ENCODE assay signal across 14 cellular contexts in genomic region chr12:103326190-103326589, GRCh38.
DNase-seq lines count a peak whose midpoint lies in the region; ATAC-seq and TF ChIP-seq lines count a peak whose summit lies in the region.
"Had no signal": no experiment of that assay in that cellular context is flagged by ENCODE, and none has a peak within 500 bp of the region (broad histone marks: within the 10 kb centered on the region; RNA-seq: fewer than 3 reads in every experiment).

No MANE protein-coding gene starts in this region.

- H3K23me2 ChIP-seq in H9 (ENCODE audit: insufficient read length, low read depth, low read length, poor library complexity, severe bottlenecking): no peaks in the 10 kb centered on the region

- H2AK5ac ChIP-seq in H9 (ENCODE audit: insufficient read length, low read length): no peak overlapping the region

- H2BK12ac ChIP-seq in H9 (ENCODE audit: insufficient read length, low read depth, low read length): no peak overlapping the region

- no peak overlapping the region for H4K8ac ChIP-seq in H9 (replicated peaks; ENCODE audit: insufficient read length, low read depth, low read length)

- H3K4ac ChIP-seq in H9 (ENCODE audit: low read depth, low read length): no peak overlapping the region

- no peaks in the 10 kb centered on the region for H3K4me1 Mint-ChIP-seq in H9

- H3K18ac ChIP-seq in H9 (ENCODE audit: insufficient read length, low read depth, low read length): no peak overlapping the region

- H3K27me3 Mint-ChIP-seq in H9 (ENCODE audit: low read depth): no peaks in the 10 kb centered on the region

- no peak overlapping the region for H3K56ac ChIP-seq in H9 (ENCODE audit: insufficient read length, low read depth, low read length)

- H4K5ac ChIP-seq in H9 (ENCODE audit: insufficient read length, low read depth, low read length): no peak overlapping the region

- peak; percentile 40 for TF ChIP-seq CTCF in DOHH2 (IDR thresholded peaks at IDR 0.05; ENCODE audit: low read depth, low read length, poor library complexity, severe bottlenecking)
- TF ChIP-seq CTCF in H9 (conservative IDR thresholded peaks at IDR 0.05): peak; percentile 77
- no peak for TF ChIP-seq CTCF in foreskin fibroblast (IDR thresholded peaks at IDR 0.05; ENCODE audit: low read depth, low read length)

- no peak overlapping the region for H3T11ph ChIP-seq in H9 (ENCODE audit: low read length)

- H3K4me2 ChIP-seq in DOHH2 (ENCODE audit: low read length) (no peak overlapping the region), H9 (ENCODE audit: insufficient read depth, insufficient read length, low read length) (no peak overlapping the region)

- H3K36me3 ChIP-seq in DOHH2 (ENCODE audit: control insufficient read depth, low read length): no peaks in the 10 kb centered on the region

- no peak overlapping the region for H3K14ac ChIP-seq in H9 (ENCODE audit: insufficient read depth, low read length)

- no peaks in the 10 kb centered on the region for H3K79me1 ChIP-seq in H9 (ENCODE audit: insufficient read depth, low read depth, low read length, poor library complexity, severe bottlenecking)

- no peak overlapping the region for H3K27ac ChIP-seq in DOHH2 (ENCODE audit: low read depth, low read length)
- H3K27ac ChIP-seq in H9 (ENCODE audit: insufficient read length, low read depth, low read length): no peak overlapping the region
- H3K27ac ChIP-seq: epithelial cell of prostate had no signal

- H3K27me3 ChIP-seq in DOHH2 (ENCODE audit: control insufficient read depth, low read length) (no peaks in the 10 kb centered on the region), H9 (ENCODE audit: insufficient read depth, low read length) (no peaks in the 10 kb centered on the region)

- H3K9ac ChIP-seq in H9 (ENCODE audit: extremely low read depth, insufficient read length, low read length): no peak overlapping the region

- H2AFZ ChIP-seq in H9 (ENCODE audit: low read length): no peak overlapping the region

- no peaks in the 10 kb centered on the region for H3K36me3 Mint-ChIP-seq in H9 (ENCODE audit: insufficient read depth in 1 of 3, low read depth in 3 of 3)
- H3K36me3 Mint-ChIP-seq: activated naive CD4-positive, alpha-beta T cell treated with anti-CD3 and anti-CD28 coated beads, Interleukin-2, amount 50 U/mL, for 72 hours had no signal

- ATAC-seq in GM19455 (IDR thresholded peaks at IDR 0.05; ENCODE audit: unreplicated experiment) (no peak), GM19324 (IDR thresholded peaks at IDR 0.05; ENCODE audit: low FRiP score, unreplicated experiment) (no peak)
- ATAC-seq: activated naive CD4-positive, alpha-beta T cell treated with anti-CD3 and anti-CD28 coated beads, Interleukin-2, amount 50 U/mL, for 72 hours had no signal

- no peak overlapping the region for H2BK20ac ChIP-seq in H9 (ENCODE audit: low read depth, low read length, poor library complexity, severe bottlenecking)

- H3K23ac ChIP-seq in H9 (ENCODE audit: insufficient read length, low read depth, low read length): no peak overlapping the region

- H3F3A ChIP-seq in DOHH2 (ENCODE audit: control insufficient read depth, insufficient read depth): no peaks in the 10 kb centered on the region

- H3K27ac Mint-ChIP-seq in H9: no peak overlapping the region
- H3K27ac Mint-ChIP-seq: activated naive CD4-positive, alpha-beta T cell treated with anti-CD3 and anti-CD28 coated beads, Interleukin-2, amount 50 U/mL, for 72 hours had no signal

- no peaks in the 10 kb centered on the region for H3K79me2 ChIP-seq in DOHH2 (ENCODE audit: control insufficient read depth, low read length)
- H3K79me2 ChIP-seq in H9 (ENCODE audit: insufficient read depth, low read length): no peaks in the 10 kb centered on the region

- H3K9me2 ChIP-seq in DOHH2 (replicated peaks; ENCODE audit: control insufficient read depth, low read length): no peaks in the 10 kb centered on the region

- H3K4me1 ChIP-seq in DOHH2 (ENCODE audit: control insufficient read depth, low read length): no peaks in the 10 kb centered on the region
- H3K4me1 ChIP-seq in H9 (ENCODE audit: insufficient read depth, low read length): no peaks in the 10 kb centered on the region

- H3K4me3 ChIP-seq in DOHH2 (ENCODE audit: low read length) (no peak overlapping the region), foreskin fibroblast (ENCODE audit: low read depth in 1 of 2, low read length in 2 of 2) (no peak overlapping the region)

- H3K9me3 Mint-ChIP-seq in H9: 0 out of 5 replicates have a peak, but pooled peaks cover 0 to 3% of the 10 kb centered on the region in 2 experiments

- H3K9me3 ChIP-seq in DOHH2 (ENCODE audit: control insufficient read depth, insufficient read depth, low read length) (no peaks in the 10 kb centered on the region), H9 (ENCODE audit: control insufficient read depth, low read depth, low read length) (no peaks in the 10 kb centered on the region)

- no CpG with 5 or more reads among the region's 3 CpGs for WGBS in H9 (ENCODE audit: extremely low coverage, insufficient read length, low lambda C conversion rate)

- H4K20me1 ChIP-seq in DOHH2 (ENCODE audit: control insufficient read depth, insufficient read depth, low read depth, low read length) (no peaks in the 10 kb centered on the region), H9 (ENCODE audit: control insufficient read depth, insufficient read depth, insufficient read length) (no peaks in the 10 kb centered on the region)

- H2BK5ac ChIP-seq in H9 (ENCODE audit: insufficient read length, low read length): no peak overlapping the region

- H2BK120ac ChIP-seq in H9 (ENCODE audit: low read depth, low read length, poor library complexity, severe bottlenecking): no peak overlapping the region

- peak; percentile 43 for DNase-seq in H9
- peak; percentile 54 for DNase-seq in OCI-M1 (lab: John Stamatoyannopoulos, UW)
- DNase-seq in kidney tubule cell (ENCODE audit: low spot score): peak; percentile 25
- no peak for DNase-seq in GM03348 (ENCODE audit: low spot score)
- no peak for DNase-seq in foreskin fibroblast
- DNase-seq: activated CD4-positive, CD25-positive, alpha-beta regulatory T cell treated with anti-CD3 and anti-CD28 coated beads, Interleukin-2, amount 50 U/mL, for 72 hours; GOT3; NCI-H774; posterior cingulate gyrus had no signal

- no peak overlapping the region for H4K91ac ChIP-seq in H9 (ENCODE audit: insufficient read length, low read depth, low read length)

- H3K4me3 Mint-ChIP-seq in H9: no peak overlapping the region

- H2BK15ac ChIP-seq in H9 (ENCODE audit: low read depth, low read length): no peak overlapping the region

Comparison
In these comparisons a context has a peak if more than half of its experiments do, and no peak if none do; other contexts are left out.
1. DNase-seq: peak in H9 (single experiment), OCI-M1 (single experiment) and kidney tubule cell (single experiment); none in GM03348 (single experiment) and foreskin fibroblast (0 of 2).